8 cellular contexts compared by ENCODE assay signal in the genomic region with DNA sequence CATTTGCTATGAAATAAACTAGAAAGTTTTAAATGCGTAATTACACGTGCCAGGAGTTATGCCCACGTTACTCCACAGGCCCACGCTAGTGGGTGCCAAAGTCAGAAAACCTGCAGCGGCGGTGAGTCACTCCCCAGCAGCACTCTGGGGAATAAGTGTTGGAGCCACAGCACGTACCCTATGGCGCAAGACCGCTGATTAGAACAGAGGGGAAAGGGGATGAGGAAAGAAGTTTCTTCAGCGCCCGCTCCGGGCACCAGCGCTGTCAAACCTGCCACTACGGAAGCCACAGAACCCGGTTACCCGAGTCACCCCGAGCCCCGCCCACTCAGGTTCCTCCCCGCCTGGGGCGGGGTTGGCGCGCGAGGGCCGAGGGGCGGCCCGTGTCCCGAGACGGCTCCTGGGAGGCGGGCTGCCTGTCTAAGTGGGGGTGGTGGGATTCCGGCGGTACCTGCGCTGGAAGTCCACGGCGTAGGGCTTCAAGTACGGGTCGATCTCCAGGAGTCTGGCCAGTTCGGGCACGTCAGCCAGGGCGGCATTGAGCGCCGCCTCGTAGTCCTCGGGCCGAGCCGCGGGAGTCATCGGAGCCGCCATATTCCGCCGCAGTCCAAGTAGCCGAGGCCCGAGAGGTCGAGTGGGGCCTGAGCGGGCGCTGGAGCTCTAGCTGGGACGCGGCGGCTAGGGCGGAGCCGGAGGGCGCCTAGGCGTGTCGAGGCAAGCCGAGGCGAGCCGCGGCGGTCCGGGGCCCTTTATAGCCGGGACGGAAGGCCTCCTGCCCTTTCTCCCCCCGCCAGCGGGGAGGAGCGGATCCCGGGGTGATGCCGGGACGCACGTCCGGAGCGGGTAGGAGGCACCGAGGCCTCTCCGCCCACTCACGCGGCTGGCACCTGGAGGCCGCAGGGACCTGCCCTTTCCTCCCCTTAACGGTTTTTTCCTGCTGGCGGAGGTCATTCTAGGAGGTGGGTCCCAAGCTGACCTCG. TPM values are rescaled to one million over a fixed set of nuclear protein-coding genes. Genes with fewer than 3 reads are reported as not detected.
A peak's percentile ranks its signal among the peaks of the same experiment; 100 is the strongest.
DNase-seq lines count a peak whose midpoint lies in the region; ATAC-seq and TF ChIP-seq lines count a peak whose summit lies in the region.

A gene (minus strand): TSS at position 722 of the 980 bp plus-strand sequence. CDS start 128 bp downstream, at position 594.

- H3K4me3 ChIP-seq in ascending aorta (peak within 1 kb of the TSS; percentile 74 to 81), rectal smooth muscle tissue (ENCODE audit: low read length) (peak within 1 kb of the TSS; percentile 74), aorta (ENCODE audit: low read length in 2 of 2) (peak within 1 kb of the TSS; percentile 76 to 89)

- H3K9me3 ChIP-seq in ascending aorta, result no peaks in the 10 kb centered on the region
- no peaks in the 10 kb centered on the region for H3K9me3 ChIP-seq in aorta (ENCODE audit: control insufficient read depth, low read length)

- peak within 1 kb of the TSS; percentile 54 for H3K9ac ChIP-seq in rectal smooth muscle tissue (ENCODE audit: low read length)

- peak; percentile 90 for ATAC-seq in GM18498 (IDR thresholded peaks at IDR 0.05; ENCODE audit: unreplicated experiment)
- ATAC-seq in HG02884 (IDR thresholded peaks at IDR 0.05; ENCODE audit: unreplicated experiment), result peak; percentile 77
- ATAC-seq in aorta (ENCODE audit: low FRiP score), result peak; percentile 97

- no peaks in the 10 kb centered on the region for H3K36me3 ChIP-seq in ascending aorta
- no peaks in the 10 kb centered on the region for H3K36me3 ChIP-seq in rectal smooth muscle tissue (ENCODE audit: control insufficient read depth, insufficient read depth, low read length)
- no peaks in the 10 kb centered on the region for H3K36me3 ChIP-seq in aorta (ENCODE audit: control insufficient read depth in 1 of 2, insufficient read depth in 2 of 2, low read length in 1 of 2)

- intact Hi-C loops in T-helper 2 cell treated with Interferon-gamma antibody and Interleukin-4, amounts not matched to agents 100 ng/mL and 5 ng/mL, for 36 hours (cut with micrococcal nuclease), result no loop called here
- intact Hi-C loops in ascending aorta (cut with DNase I) (loop anchor here (1.0 to 5.0 kb wide), 3 partner anchors 18 to 319 kb away; no protein-coding TSS in a partner anchor), aorta (cut with DNase I) (loop anchor here in 1 of 2 donors (2.0 to 10.0 kb wide), 2 partner anchors 18 to 96 kb away; no protein-coding TSS in a partner anchor)

- 0% methylated on average over 59 to 88 of the region's 88 CpGs for WGBS in aorta, 2 donors

- TF ChIP-seq CTCF in ascending aorta (IDR thresholded peaks at IDR 0.05), result peak in 2 of 3 experiments; percentile 49 to 51

- H3K27ac ChIP-seq in ascending aorta (peak within 1 kb of the TSS; percentile 99), rectal smooth muscle tissue (ENCODE audit: low read depth, low read length) (peak within 1 kb of the TSS; percentile 98), aorta (ENCODE audit: low read depth in 1 of 2, low read length in 2 of 2) (peak within 1 kb of the TSS; percentile 80 to 98)

- DNase-seq in NCI-H146 treated with DMSO at 0.1 percent for 48 hours (lab: John Stamatoyannopoulos, UW; ENCODE audit: unreplicated experiment), result peak; percentile 74
- peak; percentile 89 to 98 for DNase-seq in ascending aorta (ENCODE audit: low spot score in 2 of 2)
- peak; percentile 87 for DNase-seq in hepatic stellate cell (ENCODE audit: low spot score)
- peak; percentile 96 for DNase-seq in aorta

- H3K27me3 ChIP-seq in ascending aorta (no peaks in the 10 kb centered on the region), rectal smooth muscle tissue (ENCODE audit: control insufficient read depth, insufficient read depth, low read length) (no peaks in the 10 kb centered on the region), aorta (ENCODE audit: control insufficient read depth in 1 of 2, insufficient read depth in 2 of 2, low read length in 1 of 2) (no peaks in the 10 kb centered on the region)

- H3K4me1 ChIP-seq in ascending aorta, result peaks cover 3 to 30% of the 10 kb centered on the region in 2 donors
- H3K4me1 ChIP-seq in rectal smooth muscle tissue (ENCODE audit: control insufficient read depth, insufficient read depth, low read length), result no peaks in the 10 kb centered on the region
- H3K4me1 ChIP-seq in aorta (ENCODE audit: control insufficient read depth in 1 of 2, insufficient read depth in 2 of 2, low read length in 2 of 2), result peaks cover 4 to 6% of the 10 kb centered on the region in 2 donors

RNA-seq across cellular contexts. Expression of the gene that starts here (rescaled TPM):
- total RNA-seq in T-helper 2 cell treated with Interferon-gamma antibody and Interleukin-4, amounts not matched to agents 100 ng/mL and 5 ng/mL, for 36 hours, result 33.7 and 34.9 TPM in 2 replicates
- total RNA-seq in ascending aorta (20.8 TPM), aorta (100 to 1,000 TPM in 1 of 2 donors, 10 to 100 TPM in 1; 64.0 to 103 TPM)
- polyA plus RNA-seq in aorta, result 10 to 100 TPM; 29.3 to 52.0 TPM

Comparison
In these comparisons a context has a peak if more than half of its experiments do, and no peak if none do; other contexts are left out.
1. Peak in every context shown above with its lines: DNase-seq, ATAC-seq, H3K4me3 ChIP-seq and H3K27ac ChIP-seq.